ENCODE assay signal across 22 cellular contexts in the genomic region with DNA sequence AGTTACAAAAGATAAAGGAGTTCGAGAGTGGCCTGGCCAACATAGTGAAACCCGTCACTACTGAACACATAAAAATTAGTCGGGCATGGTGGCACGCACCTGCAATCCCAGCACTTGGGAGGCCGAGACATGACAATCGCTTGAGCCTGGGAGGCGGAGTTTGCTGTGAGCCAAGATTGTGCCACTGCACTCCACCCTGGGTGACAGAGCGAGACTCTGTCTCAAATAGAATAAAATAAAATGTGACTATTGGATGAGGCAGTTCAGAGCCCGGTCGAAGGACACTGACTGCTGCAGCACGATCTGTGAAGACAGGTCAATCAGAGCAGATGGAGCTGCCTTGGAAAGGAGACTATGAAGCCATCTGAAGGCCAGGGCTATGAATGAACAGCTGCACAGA. TPM values are rescaled to one million over a fixed set of nuclear protein-coding genes. Genes with fewer than 3 reads are reported as not detected.
"Had no signal": no experiment of that assay in that cellular context is flagged by ENCODE, and none has a peak within 500 bp of the region (broad histone marks: within the 10 kb centered on the region; RNA-seq: fewer than 3 reads in every experiment).

No MANE protein-coding gene starts in this region.

- ATAC-seq: Panc1, PC-3 had no signal

- DNase-seq: IMR-90, Karpas-422, KG1, NCI-H1092, NCI-H1105 treated with DMSO at 0.1 percent for 48 hours, NCI-H1417 treated with DMSO at 0.1 percent for 48 hours, NCI-H187, NCI-H2029, NCI-H2081 treated with DMSO at 0.1 percent for 48 hours, NCI-H2171, NCI-H226, NCI-H446, NCI-H510A, NCI-H524 treated with DMSO at 0.1 percent for 48 hours, NCI-H69, NCI-H774, PC-3, SHP77, SK-N-SH, SW 1271 had no signal

RNA-seq across cellular contexts. Expression of gene ANO1, which starts 37.7 kb away (rescaled TPM):
- total RNA-seq: OCI-LY7 had no signal
